Comparison of ENCODE assay signal across 32 cellular contexts in the genomic region with DNA sequence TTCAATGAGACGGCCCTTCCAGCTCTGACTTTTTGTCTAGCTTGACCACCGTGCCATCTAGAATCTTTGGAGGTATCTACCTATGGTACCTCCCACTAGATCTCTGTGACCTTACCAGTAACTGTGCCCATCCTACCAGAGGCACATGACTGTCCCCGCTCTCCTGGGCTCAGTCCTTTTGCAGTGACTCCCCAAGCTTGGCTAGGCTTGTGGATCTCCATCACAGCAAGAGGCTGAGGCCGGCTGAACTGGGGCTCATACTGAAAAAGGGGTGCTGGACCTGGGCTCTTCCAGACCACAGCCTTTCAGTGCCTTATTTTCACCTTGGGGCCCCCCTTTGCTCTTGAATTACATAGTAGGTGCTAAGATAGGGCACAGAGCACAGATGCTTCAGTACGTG. TPM values are rescaled to one million over a fixed set of nuclear protein-coding genes. Genes with fewer than 3 reads are reported as not detected.
DNase-seq lines count a peak whose midpoint lies in the region; ATAC-seq and TF ChIP-seq lines count a peak whose summit lies in the region.
"Had no signal": no experiment of that assay in that cellular context is flagged by ENCODE, and none has a peak within 500 bp of the region (broad histone marks: within the 10 kb centered on the region; RNA-seq: fewer than 3 reads in every experiment).

No MANE protein-coding gene starts in this region.

- no peak overlapping the region for H3K4me3 Mint-ChIP-seq in T-helper 1 cell treated with Interleukin-12 subunit alpha and Interleukin-12 subunit beta and Interleukin-4 antibody, amounts not matched to agents 30 μg/mL and 1 μg/mL, for 36 hours
- no peak overlapping the region for H3K4me3 Mint-ChIP-seq in activated CD4-positive, alpha-beta T cell treated with anti-CD3 and anti-CD28 coated beads, Interleukin-2, amount 10 ng/mL, durations not matched to agents 7 days and 5 days
- H3K4me3 Mint-ChIP-seq: HFFc6, immature natural killer cell, neural progenitor cell had no signal

- ATAC-seq in heart right ventricle (peak in 1 of 8 donors; percentile 15), gastrocnemius medialis (peak in 1 of 2 donors; percentile 5)

- peaks cover 11% of the 10 kb centered on the region for H3K36me3 Mint-ChIP-seq in T-helper 1 cell treated with Interleukin-12 subunit alpha and Interleukin-12 subunit beta and Interleukin-4 antibody, amounts not matched to agents 30 μg/mL and 1 μg/mL, for 36 hours (ENCODE audit: low read depth)
- peaks cover 13% of the 10 kb centered on the region for H3K36me3 Mint-ChIP-seq in activated CD4-positive, alpha-beta T cell treated with anti-CD3 and anti-CD28 coated beads, Interleukin-2, amount 10 ng/mL, durations not matched to agents 7 days and 5 days (ENCODE audit: low read depth)

- H3K4me3 ChIP-seq in SK-N-MC, result no peak overlapping the region
- H3K4me3 ChIP-seq in heart right ventricle, result no peak overlapping the region
- H3K4me3 ChIP-seq in gastrocnemius medialis, result no peak overlapping the region
- H3K4me3 ChIP-seq: body of pancreas, GM23248, neural progenitor cell, PC-9, spleen, tibial artery had no signal

- H3K36me3 ChIP-seq in SK-N-MC (ENCODE audit: insufficient read depth, low read length), result no peaks in the 10 kb centered on the region
- H3K36me3 ChIP-seq in heart right ventricle, result peaks cover 0 to 59% (median 4%) of the 10 kb centered on the region in 9 donors
- H3K36me3 ChIP-seq in gastrocnemius medialis, result peaks cover 0 to 7% of the 10 kb centered on the region in 2 donors
- H3K36me3 ChIP-seq: neural progenitor cell had no signal

- in situ Hi-C loops in gastrocnemius medialis (cut with MboI; ENCODE audit: low sequenced_read_pairs in 4 of 4), result loop anchor here in 3 of 4 donors (10.0 kb wide), 1 partner anchor 251 kb away; no protein-coding TSS in a partner anchor

- H3K27me3 ChIP-seq in heart right ventricle, result no peaks in the 10 kb centered on the region
- no peaks in the 10 kb centered on the region for H3K27me3 ChIP-seq in gastrocnemius medialis
- H3K27me3 ChIP-seq: body of pancreas, neural progenitor cell, spleen, tibial artery had no signal

- H3K27ac ChIP-seq in SK-N-MC (peak overlapping the region; percentile 25; the same call in 1 of the 2 replicates), heart right ventricle (peak overlapping the region in 7 of 10 donors; percentile 29 to 71 (median 51)), gastrocnemius medialis (peak overlapping the region; percentile 3 to 43 (median 14))
- H3K27ac ChIP-seq: 22Rv1, body of pancreas, C4-2B, GM23248, neural progenitor cell, parathyroid adenoma, PC-9, tibial artery, VCaP had no signal

- POLR2A ChIA-PET in activated CD4-positive, alpha-beta T cell treated with anti-CD3 and anti-CD28 coated beads, Interleukin-2, amount 10 ng/mL, durations not matched to agents 7 days and 5 days (lab: Charles Lee), result no interaction called here

- H3K9me3 Mint-ChIP-seq in T-helper 1 cell treated with Interleukin-12 subunit alpha and Interleukin-12 subunit beta and Interleukin-4 antibody, amounts not matched to agents 30 μg/mL and 1 μg/mL, for 36 hours, result no peaks in the 10 kb centered on the region
- no peaks in the 10 kb centered on the region for H3K9me3 Mint-ChIP-seq in activated CD4-positive, alpha-beta T cell treated with anti-CD3 and anti-CD28 coated beads, Interleukin-2, amount 10 ng/mL, durations not matched to agents 7 days and 5 days
- H3K9me3 Mint-ChIP-seq: HFFc6, immature natural killer cell, neural progenitor cell had no signal

- no peaks in the 10 kb centered on the region for H3K27me3 Mint-ChIP-seq in T-helper 1 cell treated with Interleukin-12 subunit alpha and Interleukin-12 subunit beta and Interleukin-4 antibody, amounts not matched to agents 30 μg/mL and 1 μg/mL, for 36 hours (ENCODE audit: low read depth)
- H3K27me3 Mint-ChIP-seq in activated CD4-positive, alpha-beta T cell treated with anti-CD3 and anti-CD28 coated beads, Interleukin-2, amount 10 ng/mL, durations not matched to agents 7 days and 5 days, result no peaks in the 10 kb centered on the region

- H3K9ac ChIP-seq in SK-N-MC (ENCODE audit: insufficient read length), result no peak overlapping the region
- H3K9ac ChIP-seq: GM23248, neural progenitor cell, parathyroid adenoma had no signal

- H3K4me1 ChIP-seq in heart right ventricle (peaks cover 3 to 42% (median 24%) of the 10 kb centered on the region in 9 donors), gastrocnemius medialis (peaks cover 4 to 9% of the 10 kb centered on the region in 2 donors)
- H3K4me1 ChIP-seq: body of pancreas, parathyroid adenoma had no signal

- DNase-seq in T-helper 1 cell (no peak), SK-N-MC (ENCODE audit: low read depth, low spot score) (no peak), heart right ventricle (no peak), gastrocnemius medialis (no peak), SW480 (ENCODE audit: low spot score) (no peak)
- DNase-seq in activated CD4-positive, alpha-beta T cell treated with anti-CD3 and anti-CD28 coated beads, Interleukin-2, amount 10 ng/mL, durations not matched to agents 7 days and 5 days, result no peak
- DNase-seq in NK-92 treated with Interleukin-12 subunit alpha and Interleukin-12 subunit beta, amount 100 ng/mL, for 24 hours (lab: John Stamatoyannopoulos, UW), result no peak
- DNase-seq: activated CD4-positive, alpha-beta T cell treated with anti-CD3 and anti-CD28 coated beads, Interleukin-2, amount 50 U/mL, for 1 hour; activated naive CD4-positive, alpha-beta T cell treated with Interleukin-2 at 50 U/mL for 16 hours; activated T-cell treated with anti-CD3 and anti-CD28 coated beads, Interleukin-2, amount 50 U/mL, for 1 hour; DMS79; effector CD4-positive, alpha-beta T cell; immature natural killer cell; left colon; NCI-H1436; NCI-H2081 treated with DMSO at 0.1 percent for 48 hours; NCI-H226; NCI-H526 treated with DMSO at 0.1 percent for 48 hours; stimulated activated CD8-positive, alpha-beta memory T cell treated with anti-CD3 and anti-CD28 coated beads, Interleukin-4, amount 100 ng/mL, for 48 hours; T-helper 9 cell had no signal

- WGBS in heart right ventricle, 2 donors, result 88 to 89% methylated on average over 5 of the region's 5 CpGs

- H3K27ac Mint-ChIP-seq in T-helper 1 cell treated with Interleukin-12 subunit alpha and Interleukin-12 subunit beta and Interleukin-4 antibody, amounts not matched to agents 30 μg/mL and 1 μg/mL, for 36 hours, result peak overlapping the region; percentile 55
- no peak overlapping the region for H3K27ac Mint-ChIP-seq in activated CD4-positive, alpha-beta T cell treated with anti-CD3 and anti-CD28 coated beads, Interleukin-2, amount 10 ng/mL, durations not matched to agents 7 days and 5 days
- H3K27ac Mint-ChIP-seq: HFFc6, neural progenitor cell had no signal

- no peak for TF ChIP-seq CTCF in heart right ventricle (IDR thresholded peaks at IDR 0.05)
- no peak for TF ChIP-seq CTCF in gastrocnemius medialis (IDR thresholded peaks at IDR 0.05 in 4 of 5, conservative IDR thresholded peaks at IDR 0.05 in 1 of 5)

- intact Hi-C loops in heart right ventricle (cut with DNase I) (loop anchor here (2.0 to 10.0 kb wide), 6 partner anchors 194 to 259 kb away; a partner anchor contains a TSS), gastrocnemius medialis (cut with DNase I; ENCODE audit: low total_unique reads) (loop anchor here (5.0 kb wide), 1 partner anchor 259 kb away; no protein-coding TSS in a partner anchor)

- peaks cover 4% of the 10 kb centered on the region for H3K4me1 Mint-ChIP-seq in T-helper 1 cell treated with Interleukin-12 subunit alpha and Interleukin-12 subunit beta and Interleukin-4 antibody, amounts not matched to agents 30 μg/mL and 1 μg/mL, for 36 hours (ENCODE audit: low read depth)
- peaks cover 1% of the 10 kb centered on the region for H3K4me1 Mint-ChIP-seq in activated CD4-positive, alpha-beta T cell treated with anti-CD3 and anti-CD28 coated beads, Interleukin-2, amount 10 ng/mL, durations not matched to agents 7 days and 5 days
- H3K4me1 Mint-ChIP-seq: immature natural killer cell had no signal

- H3K9me3 ChIP-seq in SK-N-MC (ENCODE audit: low read depth, low read length) (no peaks in the 10 kb centered on the region), heart right ventricle (no peaks in the 10 kb centered on the region), gastrocnemius medialis (no peaks in the 10 kb centered on the region)
- H3K9me3 ChIP-seq: body of pancreas, spleen, tibial artery had no signal

- TF ChIP-seq POLR2A in gastrocnemius medialis (IDR thresholded peaks at IDR 0.05), result no peak

- CTCF ChIA-PET in activated CD4-positive, alpha-beta T cell treated with anti-CD3 and anti-CD28 coated beads, Interleukin-2, amount 10 ng/mL, durations not matched to agents 7 days and 5 days (lab: Charles Lee), result interaction anchor here (1.4 to 2.0 kb wide), 2 partner anchors 10 to 18 kb away, joined by 5 read pairs; no protein-coding TSS in a partner anchor

RNA-seq across cellular contexts. Expression of a gene that starts 27.3 kb away (rescaled TPM):
- total RNA-seq in heart right ventricle, result 1 to 10 TPM; 1.0 to 9.2 (median 2.7) TPM
- 1 to 10 TPM; 2.0 to 5.6 TPM for polyA plus RNA-seq in heart right ventricle
- 10 to 100 TPM; 18.5 to 63.5 (median 36.7) TPM for total RNA-seq in gastrocnemius medialis
- total RNA-seq in activated CD4-positive, alpha-beta T cell treated with anti-CD3 and anti-CD28 coated beads, Interleukin-2, amount 10 ng/mL, durations not matched to agents 7 days and 5 days, result 10 to 100 TPM; 22.0 to 24.6 TPM
